9 cellular contexts compared by ENCODE assay signal in the genomic region with DNA sequence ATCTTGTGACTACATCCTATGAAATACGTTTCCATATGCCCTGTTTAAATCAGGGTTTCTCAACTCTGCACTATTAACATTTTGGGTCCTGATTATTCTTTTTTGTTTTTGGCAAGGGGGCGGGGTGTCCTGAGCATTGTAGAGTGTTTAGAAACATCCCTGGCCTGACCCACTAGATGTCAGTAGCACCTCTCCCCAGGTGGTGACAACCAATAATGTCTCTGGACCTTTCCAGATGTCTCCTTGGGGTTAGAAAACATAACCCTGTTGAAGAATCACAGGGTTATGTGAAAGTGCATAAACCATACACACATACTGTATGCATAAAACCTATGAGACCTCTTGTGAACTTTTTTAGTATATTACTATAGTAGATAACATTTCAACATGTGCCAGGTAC. TPM values are rescaled to one million over a fixed set of nuclear protein-coding genes. Genes with fewer than 3 reads are reported as not detected.
DNase-seq lines count a peak whose midpoint lies in the region; ATAC-seq and TF ChIP-seq lines count a peak whose summit lies in the region.
"Had no signal": no experiment of that assay in that cellular context is flagged by ENCODE, and none has a peak within 500 bp of the region (broad histone marks: within the 10 kb centered on the region; RNA-seq: fewer than 3 reads in every experiment).

No MANE protein-coding gene starts in this region.

- H3K36me3 Mint-ChIP-seq in activated naive CD4-positive, alpha-beta T cell treated with anti-CD3 and anti-CD28 coated beads, Interleukin-2, amount 50 U/mL, for 24 hours, result peaks cover 6% of the 10 kb centered on the region
- H3K36me3 Mint-ChIP-seq in type B pancreatic cell, result peaks cover 7% of the 10 kb centered on the region

- H3K27me3 Mint-ChIP-seq in activated naive CD4-positive, alpha-beta T cell treated with anti-CD3 and anti-CD28 coated beads, Interleukin-2, amount 50 U/mL, for 24 hours, result no peaks in the 10 kb centered on the region
- no peaks in the 10 kb centered on the region for H3K27me3 Mint-ChIP-seq in type B pancreatic cell

- H3K4me3 Mint-ChIP-seq in activated naive CD4-positive, alpha-beta T cell treated with anti-CD3 and anti-CD28 coated beads, Interleukin-2, amount 50 U/mL, for 24 hours, result peak overlapping the region; percentile 97
- peak overlapping the region; percentile 99 for H3K4me3 Mint-ChIP-seq in type B pancreatic cell

- TF ChIP-seq POLR2A in erythroblast (IDR thresholded peaks at IDR 0.05; ENCODE audit: low read length), result no peak

- H3K27ac ChIP-seq in OCI-LY7 (ENCODE audit: low read depth, low read length, poor library complexity, severe bottlenecking), result no peak overlapping the region
- no peak overlapping the region for H3K27ac ChIP-seq in right cardiac atrium (ENCODE audit: low read length)

- no peaks in the 10 kb centered on the region for H3K27me3 ChIP-seq in right cardiac atrium (ENCODE audit: control insufficient read depth, insufficient read depth)

- peak; percentile 91 for TF ChIP-seq CTCF in OCI-LY7 (conservative IDR thresholded peaks at IDR 0.05; ENCODE audit: low read length)
- no peak for TF ChIP-seq CTCF in type B pancreatic cell (conservative IDR thresholded peaks at IDR 0.05)

- peaks cover 34% of the 10 kb centered on the region for H3K79me2 ChIP-seq in OCI-LY7 (ENCODE audit: insufficient read depth, low read depth, low read length)

- peak overlapping the region; percentile 92 for H3K4me2 ChIP-seq in OCI-LY7 (ENCODE audit: low read length)

- no peaks in the 10 kb centered on the region for H3K9me3 ChIP-seq in OCI-LY7 (ENCODE audit: low read length)
- H3K9me3 ChIP-seq in right cardiac atrium (ENCODE audit: control insufficient read depth, low read length), result no peaks in the 10 kb centered on the region

- ATAC-seq in esophagus mucosa (no peak), right cardiac atrium (no peak)

- CTCF ChIA-PET in OCI-LY7 (lab: Charles Lee; ENCODE audit: unreplicated experiment), result no interaction called here

- H3K4me1 ChIP-seq in OCI-LY7 (ENCODE audit: insufficient read depth, low read length, poor library complexity, severe bottlenecking) (peaks cover 24% of the 10 kb centered on the region), right cardiac atrium (ENCODE audit: control insufficient read depth, insufficient read depth, low read length) (no peaks in the 10 kb centered on the region)

- WGBS in right cardiac atrium, result 55% methylated on average over 2 of the region's 2 CpGs

- peaks cover 11% of the 10 kb centered on the region; the same call in 1 of the 2 replicates for H4K20me1 ChIP-seq in OCI-LY7 (ENCODE audit: insufficient read depth, low read length)

- H3K4me3 ChIP-seq in OCI-LY7 (ENCODE audit: low read depth, low read length, poor library complexity, severe bottlenecking), result peak overlapping the region; percentile 79
- no peak overlapping the region for H3K4me3 ChIP-seq in right cardiac atrium (ENCODE audit: low read length)

- BruUV-seq in OCI-LY7 (replicated peaks; lab: Mats Ljungman, UMichigan), result no TSS peak

- POLR2A ChIA-PET in OCI-LY7 (lab: Charles Lee), result no interaction called here

- peaks cover 12% of the 10 kb centered on the region for H3K36me3 ChIP-seq in OCI-LY7 (ENCODE audit: insufficient read depth, low read length)

- no peaks in the 10 kb centered on the region for H3K9me3 Mint-ChIP-seq in activated naive CD4-positive, alpha-beta T cell treated with anti-CD3 and anti-CD28 coated beads, Interleukin-2, amount 50 U/mL, for 24 hours
- H3K9me3 Mint-ChIP-seq in type B pancreatic cell, result no peaks in the 10 kb centered on the region

- no peak overlapping the region for H3K27ac Mint-ChIP-seq in activated naive CD4-positive, alpha-beta T cell treated with anti-CD3 and anti-CD28 coated beads, Interleukin-2, amount 50 U/mL, for 24 hours
- peak overlapping the region; percentile 33 for H3K27ac Mint-ChIP-seq in type B pancreatic cell

- intact Hi-C loops in OCI-LY7 (cut with micrococcal nuclease; ENCODE audit: unreplicated experiment), result loop anchor here (1.0 to 10.0 kb wide), 5 partner anchors 43 to 282 kb away; a partner anchor contains a TSS
- intact Hi-C loops in right cardiac atrium (cut with DNase I), result no loop called here

- H3K9me2 ChIP-seq in OCI-LY7 (ENCODE audit: insufficient read depth, low read length), result no peaks in the 10 kb centered on the region

- H3K4me1 Mint-ChIP-seq in activated naive CD4-positive, alpha-beta T cell treated with anti-CD3 and anti-CD28 coated beads, Interleukin-2, amount 50 U/mL, for 24 hours, result peaks cover 37% of the 10 kb centered on the region
- peaks cover 18% of the 10 kb centered on the region for H3K4me1 Mint-ChIP-seq in type B pancreatic cell (ENCODE audit: unreplicated experiment)

- H2AFZ ChIP-seq in OCI-LY7 (ENCODE audit: low read length), result 0 out of 2 replicates have a peak overlapping the region, but pooled peaks have one; percentile 75

- no peak for DNase-seq in activated naive CD4-positive, alpha-beta T cell (lab: John Stamatoyannopoulos, UW)
- DNase-seq in OCI-LY7 (ENCODE audit: low spot score) (peak; percentile 77), erythroblast (lab: John Stamatoyannopoulos, UW) (peak; percentile 32 to 48), type B pancreatic cell (ENCODE audit: extremely low spot score, unreplicated experiment) (no peak), NCI-H510A treated with DMSO at 0.1 percent for 48 hours (lab: John Stamatoyannopoulos, UW) (no peak), right cardiac atrium (no peak)
- DNase-seq: MV-4-11 had no signal

RNA-seq across cellular contexts. Expression of a gene that starts 1.4 kb away (rescaled TPM):
- total RNA-seq in OCI-LY7 (2014; rRNA removed; shearing (Covaris generic)), result 13.1 and 15.0 TPM in 2 replicates
- 33.1 and 35.3 TPM in 2 replicates for total RNA-seq in OCI-LY7 (2022)
- 46.6 and 49.9 TPM in 2 replicates for total RNA-seq in type B pancreatic cell (ENCODE audit: low replicate concordance)
- 14.7 TPM for total RNA-seq in esophagus mucosa
- total RNA-seq in right cardiac atrium, result 10 to 100 TPM; 17.4 to 30.0 (median 22.2) TPM
- 20.0 TPM for polyA plus RNA-seq in right cardiac atrium

RNA-seq across cellular contexts. Expression of a gene that starts 1.5 kb away (rescaled TPM):
- total RNA-seq in OCI-LY7 (2014; rRNA removed; shearing (Covaris generic)), result 14.2 and 15.4 TPM in 2 replicates
- total RNA-seq in OCI-LY7 (2022) (19.7 and 22.7 TPM in 2 replicates), type B pancreatic cell (ENCODE audit: low replicate concordance) (20.9 and 23.9 TPM in 2 replicates), esophagus mucosa (11.0 TPM), right cardiac atrium (10 to 100 TPM; 12.3 to 14.7 (median 13.0) TPM)
- polyA plus RNA-seq in right cardiac atrium, result 5.8 TPM

Comparison
In these comparisons a context has a peak if more than half of its experiments do, and no peak if none do; other contexts are left out.
1. DNase-seq: peak in OCI-LY7 (single experiment) and erythroblast (2 of 2); none in activated naive CD4-positive, alpha-beta T cell (0 of 4), type B pancreatic cell (single experiment), NCI-H510A treated with DMSO at 0.1 percent for 48 hours (single experiment) and right cardiac atrium (0 of 3).